ENCODE assay signal across 15 cellular contexts in the genomic region with DNA sequence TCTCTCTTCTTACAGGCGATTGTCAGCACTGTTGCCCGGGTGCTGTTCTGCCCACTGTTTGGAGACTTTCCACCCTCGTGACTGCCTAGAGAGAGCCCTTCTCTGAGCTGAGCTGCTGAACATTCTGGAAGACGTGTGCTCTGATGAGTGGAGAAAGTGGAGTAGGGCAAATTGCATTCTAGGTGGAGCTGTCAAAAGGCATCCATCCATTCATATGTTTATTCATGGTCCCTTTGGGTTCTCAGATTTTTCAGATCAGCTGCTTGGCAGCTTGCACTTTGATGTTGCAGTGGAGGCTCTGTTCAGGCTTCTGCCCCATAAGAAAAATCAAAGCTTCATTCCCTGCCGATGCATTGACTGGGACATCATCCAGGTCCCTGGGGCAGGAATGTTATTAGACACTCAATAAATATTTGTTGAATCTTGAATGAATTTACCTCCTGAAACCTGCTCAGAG.
DNase-seq lines count a peak whose midpoint lies in the region; TF ChIP-seq lines count a peak whose summit lies in the region.
"Had no signal": no experiment of that assay in that cellular context is flagged by ENCODE, and none has a peak within 500 bp of the region (broad histone marks: within the 10 kb centered on the region; RNA-seq: fewer than 3 reads in every experiment).

No MANE protein-coding gene starts in this region.

- no peak overlapping the region for H3K9ac ChIP-seq in adipocyte (ENCODE audit: low read length)

- no TSS peak for BruUV-seq in MCF 10A (replicated peaks; lab: Mats Ljungman, UMichigan)

- peaks cover 56% of the 10 kb centered on the region for H3K27me3 Mint-ChIP-seq in MCF 10A (ENCODE audit: insufficient read depth, unreplicated experiment)

- intact Hi-C loops in MCF 10A (cut with micrococcal nuclease), result no loop called here

- H3K27ac Mint-ChIP-seq in MCF 10A (ENCODE audit: low read depth, unreplicated experiment), result no peak overlapping the region
- H3K27ac Mint-ChIP-seq: activated B cell treated with CpG ODN at 0.5 μM for 24 hours had no signal

- H3K4me1 Mint-ChIP-seq in MCF 10A (ENCODE audit: insufficient read depth, unreplicated experiment), result peaks cover 26% of the 10 kb centered on the region
- H3K4me1 Mint-ChIP-seq: activated B cell treated with CpG ODN at 0.5 μM for 24 hours had no signal

- no peaks in the 10 kb centered on the region for H3K9me3 Mint-ChIP-seq in MCF 10A (ENCODE audit: unreplicated experiment)
- H3K9me3 Mint-ChIP-seq: activated B cell treated with CpG ODN at 0.5 μM for 24 hours had no signal

- POLR2A ChIA-PET in MCF 10A (lab: Yijun Ruan, JAX), result interaction anchor here (1.7 kb wide), 1 partner anchor 259 kb away, joined by 3 read pairs; no protein-coding TSS in a partner anchor

- H3K36me3 ChIP-seq in adipocyte (ENCODE audit: control insufficient read depth, insufficient read depth, low read length, severe bottlenecking), result no peaks in the 10 kb centered on the region
- H3K36me3 ChIP-seq: heart right ventricle, tibial nerve had no signal

- H3K4me3 ChIP-seq in adipocyte (ENCODE audit: low read length), result no peak overlapping the region
- H3K4me3 ChIP-seq: heart right ventricle, tibial nerve had no signal

- H3K36me3 Mint-ChIP-seq in MCF 10A (ENCODE audit: insufficient read depth, unreplicated experiment), result no peaks in the 10 kb centered on the region

- CTCF ChIA-PET in MCF 10A (lab: Yijun Ruan, JAX), result interaction anchor here (1.5 kb wide), 1 partner anchor 268 kb away, joined by 3 read pairs; no protein-coding TSS in a partner anchor

- in situ Hi-C loops in T47D (cut with HindIII; ENCODE audit: low pct_unique_long_range_greater_than_20kb, low sequenced_read_pairs), result no loop called here

- DNase-seq in T47D (ENCODE audit: low read depth in 1 of 2, low spot score in 1 of 2) (peak; percentile 55 to 74), MCF 10A (ENCODE audit: unreplicated experiment) (no peak), adipocyte (ENCODE audit: low read depth) (peak; percentile 33), inferior parietal cortex (ENCODE audit: extremely low spot score) (peak; percentile 48), Kasumi-1 (lab: John Stamatoyannopoulos, UW) (no peak), 8988T (no peak), NCI-H1694 treated with DMSO at 0.1 percent for 48 hours (lab: John Stamatoyannopoulos, UW) (no peak)
- DNase-seq in activated effector memory CD4-positive, alpha-beta T cell treated with Interleukin-2 at 50 U/mL for 16 hours, result no peak
- DNase-seq: activated B cell treated with CpG ODN at 0.5 μM for 24 hours; activated gamma-delta T cell; dermis blood vessel endothelial cell; heart right ventricle; NCI-H1417 treated with DMSO at 0.1 percent for 48 hours; stimulated activated CD4-positive, alpha-beta T cell treated with anti-CD3 and anti-CD28 coated beads, Interleukin-4, amount 100 ng/mL, for 24 hours had no signal

- TF ChIP-seq CTCF in MCF 10A (IDR thresholded peaks at IDR 0.05; ENCODE audit: unreplicated experiment), result no peak

- no peaks in the 10 kb centered on the region for H3K9me3 ChIP-seq in adipocyte (ENCODE audit: control insufficient read depth, low read length)
- H3K9me3 ChIP-seq: heart right ventricle, tibial nerve had no signal

- no peaks in the 10 kb centered on the region for H3K27me3 ChIP-seq in adipocyte (replicated peaks; ENCODE audit: control insufficient read depth, insufficient read depth, low read length)
- H3K27me3 ChIP-seq: heart right ventricle, tibial nerve had no signal

- no peak overlapping the region for H3K4me3 Mint-ChIP-seq in MCF 10A (ENCODE audit: unreplicated experiment)
- H3K4me3 Mint-ChIP-seq: activated B cell treated with CpG ODN at 0.5 μM for 24 hours had no signal

- H3K4me1 ChIP-seq in adipocyte (ENCODE audit: control insufficient read depth, insufficient read depth, low read length), result peaks cover 38% of the 10 kb centered on the region

Comparison
In these comparisons a context has a peak if more than half of its experiments do, and no peak if none do; other contexts are left out.
1. DNase-seq: peak in T47D (2 of 2), adipocyte (single experiment) and inferior parietal cortex (single experiment); none in MCF 10A (single experiment), Kasumi-1 (0 of 2), activated effector memory CD4-positive, alpha-beta T cell treated with Interleukin-2 at 50 U/mL for 16 hours (single experiment), 8988T (single experiment) and NCI-H1694 treated with DMSO at 0.1 percent for 48 hours (single experiment).